Comparison of ENCODE assay signal across 8 cellular contexts in genomic region chr14:99037326-99037725, GRCh38.
DNase-seq lines count a peak whose midpoint lies in the region; ATAC-seq and TF ChIP-seq lines count a peak whose summit lies in the region.
"Not testable (repeated sequence)": the region's sequence is repeated elsewhere in the genome, so short reads cannot be mapped to it uniquely, and the experiment has no call there.

No MANE protein-coding gene starts in this region.

- H3K27me3 Mint-ChIP-seq in dendritic cell treated with granulocyte-macrophage colony-stimulating factor and Interleukin-4, amounts not matched to agents 40 ng/mL and 50 ng/mL, for 4 days: not testable (repeated sequence)

- intact Hi-C loops in ascending aorta (cut with DNase I): loop anchor here (2.0 to 10.0 kb wide), 5 partner anchors 85 to 445 kb away; partner anchors contain the start of genes CCNK and SETD3
- intact Hi-C loops in dendritic cell treated with granulocyte-macrophage colony-stimulating factor and Interleukin-4, amounts not matched to agents 40 ng/mL and 50 ng/mL, for 4 days (cut with micrococcal nuclease): loop anchor here (5.0 to 10.0 kb wide), 3 partner anchors 80 to 1493 kb away; partner anchors contain the start of genes CCNK and SETD3

- H3K4me2 ChIP-seq in BLaER1: peak overlapping the region; percentile 89

- 58 to 79% methylated on average over 1 of the region's 1 CpG for WGBS in upper lobe of left lung, 2 donors

- peaks cover 66% of the 10 kb centered on the region for H3K4me1 Mint-ChIP-seq in dendritic cell treated with granulocyte-macrophage colony-stimulating factor and Interleukin-4, amounts not matched to agents 40 ng/mL and 50 ng/mL, for 4 days (ENCODE audit: low read depth)

- TF ChIP-seq POLR2A in NB4 (IDR thresholded peaks at IDR 0.05; ENCODE audit: extremely low read depth, insufficient read length); upper lobe of left lung (IDR thresholded peaks at IDR 0.05): not testable (repeated sequence)

- peak overlapping the region; percentile 75 for H3K27ac ChIP-seq in BLaER1
- peak overlapping the region; percentile 86 for H3K27ac ChIP-seq in HL-60 (replicated peaks)
- H3K27ac ChIP-seq in RWPE2 (ENCODE audit: poor library complexity, severe bottlenecking): peak overlapping the region; percentile 83
- peak overlapping the region; percentile 84 to 91 for H3K27ac ChIP-seq in ascending aorta
- peak overlapping the region in 3 of 4 donors; percentile 55 to 71 (median 64) for H3K27ac ChIP-seq in upper lobe of left lung

- H3K9ac ChIP-seq in BLaER1: peak overlapping the region; percentile 36; the same call in 1 of the 2 replicates

- DNase-seq in HL-60 (ENCODE audit: low read depth in 1 of 2, low spot score in 1 of 2) (peak in 1 of 2 experiments; percentile 54), NB4 (ENCODE audit: low read depth) (peak; percentile 46), ascending aorta (ENCODE audit: low spot score in 2 of 2) (peak in 1 of 2 donors; percentile 35), mesenteric fat pad (ENCODE audit: low spot score) (peak; percentile 5)
- DNase-seq in RWPE2 (ENCODE audit: low spot score); upper lobe of left lung: not testable (repeated sequence)

- not testable (repeated sequence) for H3K36me3 ChIP-seq in BLaER1; RWPE2 (ENCODE audit: low read depth); ascending aorta; upper lobe of left lung

- not testable (repeated sequence) for TF ChIP-seq CTCF in HL-60 (IDR thresholded peaks at IDR 0.05; ENCODE audit: insufficient read depth, low read length); NB4 (IDR thresholded peaks at IDR 0.05; ENCODE audit: low read depth, low read length); RWPE2 (IDR thresholded peaks at IDR 0.05; ENCODE audit: poor library complexity, severe bottlenecking); ascending aorta (IDR thresholded peaks at IDR 0.05); upper lobe of left lung (IDR thresholded peaks at IDR 0.05)

- peak overlapping the region; percentile 80 for H3K4me3 Mint-ChIP-seq in dendritic cell treated with granulocyte-macrophage colony-stimulating factor and Interleukin-4, amounts not matched to agents 40 ng/mL and 50 ng/mL, for 4 days

- H3K27ac Mint-ChIP-seq in dendritic cell treated with granulocyte-macrophage colony-stimulating factor and Interleukin-4, amounts not matched to agents 40 ng/mL and 50 ng/mL, for 4 days: peak overlapping the region; percentile 94

- not testable (repeated sequence) for H3K27me3 ChIP-seq in BLaER1; HL-60 (ENCODE audit: insufficient read depth, poor library complexity, severe bottlenecking); RWPE2 (ENCODE audit: insufficient read depth, poor library complexity, severe bottlenecking); ascending aorta; upper lobe of left lung

- H3K4me1 ChIP-seq in BLaER1 (peaks cover 77% of the 10 kb centered on the region), RWPE2 (ENCODE audit: insufficient read depth, poor library complexity, severe bottlenecking) (peaks cover 17% of the 10 kb centered on the region), ascending aorta (peaks cover 6 to 20% of the 10 kb centered on the region in 2 donors), upper lobe of left lung (peaks cover 5 to 19% (median 10%) of the 10 kb centered on the region in 4 donors)

- H3K36me3 Mint-ChIP-seq in dendritic cell treated with granulocyte-macrophage colony-stimulating factor and Interleukin-4, amounts not matched to agents 40 ng/mL and 50 ng/mL, for 4 days (ENCODE audit: low read depth): not testable (repeated sequence)

- H3K9me3 ChIP-seq in BLaER1: peaks cover 15% of the 10 kb centered on the region
- not testable (repeated sequence) for H3K9me3 ChIP-seq in RWPE2 (ENCODE audit: severe bottlenecking); ascending aorta; upper lobe of left lung

- not testable (repeated sequence) for ATAC-seq in RWPE2 (ENCODE audit: low read depth); upper lobe of left lung (ENCODE audit: low FRiP score in 2 of 2)

- not testable (repeated sequence) for TF ChIP-seq EP300 in upper lobe of left lung (IDR thresholded peaks at IDR 0.05)

- H3K9me3 Mint-ChIP-seq in dendritic cell treated with granulocyte-macrophage colony-stimulating factor and Interleukin-4, amounts not matched to agents 40 ng/mL and 50 ng/mL, for 4 days: not testable (repeated sequence)

- H3K4me3 ChIP-seq in BLaER1: peak overlapping the region; percentile 37; the same call in 1 of the 2 replicates
- H3K4me3 ChIP-seq in HL-60 (replicated peaks; ENCODE audit: insufficient read depth, low read length); RWPE2 (ENCODE audit: severe bottlenecking); ascending aorta; upper lobe of left lung: not testable (repeated sequence)
- peak overlapping the region; percentile 83 for H3K4me3 ChIP-seq in NB4 (ENCODE audit: low read depth, low read length)

- not testable (repeated sequence) for H4K20me1 ChIP-seq in BLaER1
